In the genomic region with DNA sequence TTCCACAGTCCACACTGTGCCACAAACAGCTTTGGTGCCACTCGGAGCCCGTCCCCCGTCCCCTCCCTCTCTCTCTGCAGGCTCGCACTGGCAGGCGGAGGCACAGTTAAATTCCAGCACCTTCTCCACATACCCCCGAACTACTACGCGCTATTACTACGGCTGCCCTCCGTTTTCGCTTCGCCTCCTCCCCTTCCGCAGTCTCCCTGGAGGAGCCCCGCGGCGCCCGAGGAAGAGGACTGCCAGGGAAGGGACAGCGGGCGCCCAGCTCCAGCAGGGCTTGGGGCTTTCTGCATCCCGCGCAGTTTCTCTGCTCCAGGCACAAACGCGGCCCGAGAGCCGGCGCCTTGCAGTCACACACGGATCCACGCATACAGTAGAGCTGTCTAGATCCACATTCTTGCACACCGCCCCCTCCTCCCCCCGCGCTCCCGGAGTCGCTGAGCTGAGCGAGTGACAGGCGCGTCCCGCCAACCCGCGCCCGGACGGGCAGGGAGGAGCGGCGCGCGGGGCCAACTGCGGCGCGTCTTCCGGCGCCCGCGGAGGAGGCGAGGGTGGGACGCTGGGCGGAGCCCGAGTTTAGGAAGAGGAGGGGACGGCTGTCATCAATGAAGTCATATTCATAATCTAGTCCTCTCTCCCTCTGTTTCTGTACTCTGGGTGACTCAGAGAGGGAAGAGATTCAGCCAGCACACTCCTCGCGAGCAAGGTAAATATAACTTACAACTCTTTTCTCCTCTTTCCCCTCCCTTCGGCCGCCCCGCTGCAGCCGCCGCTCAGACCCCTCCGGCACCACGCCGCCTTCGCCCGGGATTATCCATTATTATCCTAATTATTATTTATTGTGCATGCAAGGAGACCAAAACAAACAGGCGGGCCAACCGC, we compare ENCODE assay signal across 1 cellular context.
TF ChIP-seq lines count a peak whose summit lies in the region.

SMARCA2 (plus strand) TSS at position 652 of the 885 bp plus-strand sequence. CDS start 13,676 bp downstream, outside the sequence.

TF ChIP-seq in H1, 55 proteins besides CTCF, POLR2A, EP300 and RAD21:
- TF ChIP-seq EZH2 (IDR thresholded peaks at IDR 0.05; ENCODE audit: low read depth, low read length, severe bottlenecking) (no peak), SIX5 (IDR thresholded peaks at IDR 0.05; ENCODE audit: low read depth, low read length) (no peak), SP2 (IDR thresholded peaks at IDR 0.05; ENCODE audit: low read length) (peak; percentile 23; the same call in 1 of the 2 replicates), SAP30 (IDR thresholded peaks at IDR 0.05; ENCODE audit: insufficient read depth, insufficient replicate concordance, low read length) (peak; percentile 45), SIN3A (conservative IDR thresholded peaks at IDR 0.05 in 1 of 2, IDR thresholded peaks at IDR 0.05 in 1 of 2; ENCODE audit: low read depth in 1 of 2, low read length in 2 of 2) (peak in 1 of 2 experiments; percentile 60; a peak in 1 of 4 replicates), CBX8 (IDR thresholded peaks at IDR 0.05; ENCODE audit: borderline replicate concordance, low read depth, low read length) (no peak), RXRA (IDR thresholded peaks at IDR 0.05; ENCODE audit: insufficient read depth, low read depth, low read length) (no peak), KDM4A (IDR thresholded peaks at IDR 0.05; ENCODE audit: low read depth, low read length, severe bottlenecking) (peak; percentile 96), SUZ12 (IDR thresholded peaks at IDR 0.05; ENCODE audit: low read length) (no peak), POLR2AphosphoS5 (IDR thresholded peaks at IDR 0.05; ENCODE audit: low read depth, low read length) (no peak), PHF8 (conservative IDR thresholded peaks at IDR 0.05; ENCODE audit: low read depth, low read length) (0 out of 2 replicates have a peak, but pooled peaks have one; percentile 20), CHD2 (IDR thresholded peaks at IDR 0.05; ENCODE audit: low read length) (0 out of 2 replicates have a peak, but pooled peaks have one; percentile 30), SP4 (IDR thresholded peaks at IDR 0.05; ENCODE audit: low read length) (no peak; the same call in 1 of the 2 replicates), NANOG (IDR thresholded peaks at IDR 0.05; ENCODE audit: insufficient read depth, low read depth, low read length, poor library complexity, severe bottlenecking) (no peak), TEAD4 (IDR thresholded peaks at IDR 0.05; ENCODE audit: low read depth, low read length) (peak; percentile 74; the same call in 1 of the 2 replicates), HDAC2 (IDR thresholded peaks at IDR 0.05; ENCODE audit: borderline replicate concordance in 1 of 2, low read depth in 2 of 2, low read length in 2 of 2) (0 out of 4 replicates have a peak, but pooled peaks have one; percentile 2 to 22), TCF12 (IDR thresholded peaks at IDR 0.05; ENCODE audit: low read depth, low read length) (no peak), BCL11A (IDR thresholded peaks at IDR 0.05; ENCODE audit: low read depth in 2 of 2, low read length in 2 of 2) (no peak), CEBPB (IDR thresholded peaks at IDR 0.05; ENCODE audit: low read depth, low read length) (no peak), MAFK (IDR thresholded peaks at IDR 0.05; ENCODE audit: low read depth, low read length) (no peak), JUN (IDR thresholded peaks at IDR 0.05; ENCODE audit: low read depth, low read length) (no peak), ASH2L (IDR thresholded peaks at IDR 0.05; ENCODE audit: low read length) (no peak), SP1 (IDR thresholded peaks at IDR 0.05; ENCODE audit: low read depth, low read length) (peak; percentile 84), GABPA (IDR thresholded peaks at IDR 0.05; ENCODE audit: borderline replicate concordance, insufficient read depth, low read length) (no peak), RBBP5 (IDR thresholded peaks at IDR 0.05; ENCODE audit: borderline replicate concordance, low read depth, low read length) (0 out of 2 replicates have a peak, but pooled peaks have one; percentile 69), BRCA1 (IDR thresholded peaks at IDR 0.05; ENCODE audit: low read depth, low read length) (no peak), ATF3 (IDR thresholded peaks at IDR 0.05; ENCODE audit: insufficient read depth, low read depth, low read length) (no peak), CTBP2 (IDR thresholded peaks at IDR 0.05; ENCODE audit: borderline replicate concordance, insufficient read depth, insufficient read length, low read length) (peak; percentile 47), CHD7 (IDR thresholded peaks at IDR 0.05; ENCODE audit: insufficient replicate concordance, low read length) (no peak)
- TF ChIP-seq, protein P1, sequence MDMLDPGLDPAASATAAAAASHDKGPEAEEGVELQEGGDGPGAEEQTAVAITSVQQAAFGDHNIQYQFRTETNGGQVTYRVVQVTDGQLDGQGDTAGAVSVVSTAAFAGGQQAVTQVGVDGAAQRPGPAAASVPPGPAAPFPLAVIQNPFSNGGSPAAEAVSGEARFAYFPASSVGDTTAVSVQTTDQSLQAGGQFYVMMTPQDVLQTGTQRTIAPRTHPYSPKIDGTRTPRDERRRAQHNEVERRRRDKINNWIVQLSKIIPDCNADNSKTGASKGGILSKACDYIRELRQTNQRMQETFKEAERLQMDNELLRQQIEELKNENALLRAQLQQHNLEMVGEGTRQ (IDR thresholded peaks at IDR 0.05; ENCODE audit: low read length): no peak
- TF ChIP-seq, protein P2, sequence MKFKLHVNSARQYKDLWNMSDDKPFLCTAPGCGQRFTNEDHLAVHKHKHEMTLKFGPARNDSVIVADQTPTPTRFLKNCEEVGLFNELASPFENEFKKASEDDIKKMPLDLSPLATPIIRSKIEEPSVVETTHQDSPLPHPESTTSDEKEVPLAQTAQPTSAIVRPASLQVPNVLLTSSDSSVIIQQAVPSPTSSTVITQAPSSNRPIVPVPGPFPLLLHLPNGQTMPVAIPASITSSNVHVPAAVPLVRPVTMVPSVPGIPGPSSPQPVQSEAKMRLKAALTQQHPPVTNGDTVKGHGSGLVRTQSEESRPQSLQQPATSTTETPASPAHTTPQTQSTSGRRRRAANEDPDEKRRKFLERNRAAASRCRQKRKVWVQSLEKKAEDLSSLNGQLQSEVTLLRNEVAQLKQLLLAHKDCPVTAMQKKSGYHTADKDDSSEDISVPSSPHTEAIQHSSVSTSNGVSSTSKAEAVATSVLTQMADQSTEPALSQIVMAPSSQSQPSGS (IDR thresholded peaks at IDR 0.05; ENCODE audit: low read length): no peak
- TF ChIP-seq, protein P3, sequence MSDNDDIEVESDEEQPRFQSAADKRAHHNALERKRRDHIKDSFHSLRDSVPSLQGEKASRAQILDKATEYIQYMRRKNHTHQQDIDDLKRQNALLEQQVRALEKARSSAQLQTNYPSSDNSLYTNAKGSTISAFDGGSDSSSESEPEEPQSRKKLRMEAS (IDR thresholded peaks at IDR 0.05): peak; percentile 16; the same call in 1 of the 2 replicates
